Comparison of ENCODE assay signal across 1 cellular context in the genomic region with DNA sequence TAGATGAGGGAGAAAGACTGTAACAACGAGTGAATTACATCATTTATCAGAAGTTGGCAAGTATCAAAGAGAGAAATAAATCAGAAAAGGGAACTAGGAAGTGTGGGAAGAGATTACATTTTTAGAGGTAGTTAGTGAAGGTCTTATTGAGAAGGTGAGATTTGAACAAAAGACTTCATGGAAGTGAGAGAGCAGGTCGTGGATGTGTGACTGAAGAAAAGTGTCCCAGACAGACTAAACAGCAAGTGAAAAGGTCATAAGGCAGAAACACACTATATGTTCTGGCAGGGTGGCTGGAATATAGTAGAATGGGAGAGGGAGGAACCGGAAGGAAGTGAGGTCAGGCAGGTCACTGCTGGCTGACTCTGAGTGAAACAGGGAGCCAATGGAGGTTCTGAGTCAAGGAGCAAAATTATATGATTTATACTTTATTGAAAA.
TF ChIP-seq lines count a peak whose summit lies in the region.

No MANE protein-coding gene starts in this region.

TF ChIP-seq in endothelial cell of umbilical vein, 7 proteins besides CTCF, POLR2A, EP300 and RAD21 (continued from another document):
- TF ChIP-seq, protein P1, sequence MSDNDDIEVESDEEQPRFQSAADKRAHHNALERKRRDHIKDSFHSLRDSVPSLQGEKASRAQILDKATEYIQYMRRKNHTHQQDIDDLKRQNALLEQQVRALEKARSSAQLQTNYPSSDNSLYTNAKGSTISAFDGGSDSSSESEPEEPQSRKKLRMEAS (IDR thresholded peaks at IDR 0.05; ENCODE audit: insufficient read depth, insufficient read length), result no peak
- TF ChIP-seq FOS (IDR thresholded peaks at IDR 0.05; ENCODE audit: borderline replicate concordance, insufficient read depth, low read length) (peak; percentile 54), GATA2 (IDR thresholded peaks at IDR 0.05; ENCODE audit: insufficient read depth, insufficient read length, low read depth, low read length) (peak; percentile 52)
